Comparison of ENCODE assay signal across 22 cellular contexts in the genomic region with DNA sequence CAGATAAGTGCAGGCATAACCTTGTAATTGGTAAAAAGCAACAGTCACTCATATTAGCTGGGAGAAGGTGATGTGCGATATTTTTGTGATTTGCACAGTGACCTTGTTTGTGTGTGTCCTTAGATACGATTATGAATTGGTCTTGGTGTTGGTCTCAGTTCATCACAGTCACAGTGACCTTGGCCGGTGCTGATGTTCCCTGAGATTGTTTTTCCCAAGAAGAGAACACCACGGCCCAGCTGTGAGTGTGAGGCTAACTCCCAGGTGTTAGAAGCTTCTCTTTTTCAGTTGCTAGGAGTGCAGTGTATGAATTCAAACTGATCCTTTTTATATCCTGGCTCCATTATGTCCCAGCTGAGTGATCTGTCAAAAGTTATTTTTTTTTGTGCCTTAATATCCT. TPM values are rescaled to one million over a fixed set of nuclear protein-coding genes. Genes with fewer than 3 reads are reported as not detected.
DNase-seq lines count a peak whose midpoint lies in the region; ATAC-seq, FAIRE-seq and TF ChIP-seq lines count a peak whose summit lies in the region.
"Had no signal": no experiment of that assay in that cellular context is flagged by ENCODE, and none has a peak within 500 bp of the region (broad histone marks: within the 10 kb centered on the region; RNA-seq: fewer than 3 reads in every experiment).

No MANE protein-coding gene starts in this region.

- H3K79me1 ChIP-seq in IMR-90 (ENCODE audit: low read depth in 1 of 2, low read length in 2 of 2), result peaks cover 25 to 56% of the 10 kb centered on the region in 2 experiments

- H3K23ac ChIP-seq in IMR-90 (ENCODE audit: low read depth, low read length), result no peak overlapping the region

- H2AK5ac ChIP-seq in IMR-90 (ENCODE audit: low read depth, low read length), result no peak overlapping the region

- intact Hi-C loops in IMR-90 (cut with micrococcal nuclease) (no loop called here), pancreas (cut with DNase I) (no loop called here)

- dilution Hi-C loops in IMR-90 (cut with HindIII; ENCODE audit: low sequenced_read_pairs, unreplicated experiment), result no loop called here

- no peaks in the 10 kb centered on the region for H3K36me3 ChIP-seq in IMR-90 (ENCODE audit: control insufficient read depth, insufficient read depth, low read length)
- no peaks in the 10 kb centered on the region for H3K36me3 ChIP-seq in pancreas
- H3K36me3 ChIP-seq: BE2C, BLaER1 had no signal

- POLR2A ChIA-PET in IMR-90 (lab: Charles Lee; ENCODE audit: unreplicated experiment), result no interaction called here

- DNase-seq in IMR-90 (no peak), pancreas (peak in 3 of 6 donors; percentile 24 to 45 (median 29)), ureter (ENCODE audit: low spot score) (no peak)
- DNase-seq in NK-92 treated with Interleukin-12 subunit alpha and Interleukin-12 subunit beta, amount 100 ng/mL, for 24 hours (lab: John Stamatoyannopoulos, UW), result no peak
- DNase-seq: 8988T; ACHN; BE2C; C1 segment of cervical spinal cord; CD4-positive, alpha-beta memory T cell; CD4-positive, CD25-positive, alpha-beta regulatory T cell; CD8-positive, alpha-beta memory T cell; COR-L47; DMS79 treated with DMSO at 0.1 percent for 48 hours; GF-D8 had no signal

- no peak overlapping the region for H3K9ac ChIP-seq in IMR-90 (ENCODE audit: low read depth, low read length)
- H3K9ac ChIP-seq: BLaER1 had no signal

- H3K9me3 ChIP-seq in IMR-90 (ENCODE audit: control insufficient read depth, insufficient read depth, low read length) (no peaks in the 10 kb centered on the region), pancreas (no peaks in the 10 kb centered on the region)
- H3K9me3 ChIP-seq: BE2C, BLaER1 had no signal

- H3K4me2 ChIP-seq in IMR-90 (ENCODE audit: low read depth, low read length), result no peak overlapping the region
- H3K4me2 ChIP-seq: BLaER1 had no signal

- no peak overlapping the region for H2BK5ac ChIP-seq in IMR-90 (ENCODE audit: low read depth, low read length, poor library complexity, severe bottlenecking)

- peak overlapping the region; percentile 53; the same call in 1 of the 2 replicates for H3K14ac ChIP-seq in IMR-90 (replicated peaks; ENCODE audit: low read depth, low read length)

- H3K4me1 ChIP-seq in IMR-90 (ENCODE audit: control insufficient read depth, insufficient read depth, low read length), result peaks cover 5% of the 10 kb centered on the region; the same call in 1 of the 2 replicates
- H3K4me1 ChIP-seq in pancreas, result peaks cover 0 to 10% (median 4%) of the 10 kb centered on the region in 3 donors
- H3K4me1 ChIP-seq: BE2C, BLaER1 had no signal

- no peak for TF ChIP-seq CTCF in IMR-90 (conservative IDR thresholded peaks at IDR 0.05; ENCODE audit: low read depth, low read length)
- TF ChIP-seq CTCF in pancreas (IDR thresholded peaks at IDR 0.05), result no peak

- peak overlapping the region; percentile 47; the same call in 1 of the 2 replicates for H3K4ac ChIP-seq in IMR-90 (ENCODE audit: low read depth, low read length)

- H3K27ac ChIP-seq in IMR-90 (ENCODE audit: insufficient read depth, low read length), result no peak overlapping the region
- no peak overlapping the region for H3K27ac ChIP-seq in pancreas
- H3K27ac ChIP-seq: BLaER1 had no signal

- H2BK120ac ChIP-seq in IMR-90 (ENCODE audit: low read depth, low read length), result no peak overlapping the region

- no peak for TF ChIP-seq RAD21 in IMR-90 (IDR thresholded peaks at IDR 0.05; ENCODE audit: low read length)

- in situ Hi-C loops in IMR-90 (cut with MboI; ENCODE audit: low sequenced_read_pairs), result no loop called here

- no peak overlapping the region for H4K5ac ChIP-seq in IMR-90 (ENCODE audit: low read depth, low read length)

- H4K20me1 ChIP-seq in IMR-90 (ENCODE audit: insufficient read depth, low read length), result no peaks in the 10 kb centered on the region
- H4K20me1 ChIP-seq: BLaER1 had no signal

- WGBS in IMR-90 (ENCODE audit: extremely low coverage in 2 of 2, insufficient read length in 1 of 2), 2 experiments, result 80% methylated on average over 1 of the region's 4 CpGs; no CpG with 5 or more reads in 1 of the 2 experiments
- WGBS in pancreas, 2 donors, result 24 to 26% methylated on average over 4 of the region's 4 CpGs

- no peak for TF ChIP-seq POLR2A in IMR-90 (IDR thresholded peaks at IDR 0.05; ENCODE audit: low read depth, low read length)

- H3K27me3 ChIP-seq in IMR-90 (ENCODE audit: control insufficient read depth, insufficient read depth, low read length) (no peaks in the 10 kb centered on the region), pancreas (no peaks in the 10 kb centered on the region)
- H3K27me3 ChIP-seq: BE2C, BLaER1 had no signal

- no TSS peak for BruUV-seq in IMR-90 (replicated peaks; lab: Mats Ljungman, UMichigan)

- H4K8ac ChIP-seq in IMR-90 (ENCODE audit: low read depth in 2 of 2, low read length in 2 of 2), result no peak overlapping the region

- H4K91ac ChIP-seq in IMR-90 (ENCODE audit: insufficient read depth, low read depth, low read length), result no peak overlapping the region

- no peak overlapping the region for H3K18ac ChIP-seq in IMR-90 (ENCODE audit: low read depth, low read length)

- no peak overlapping the region for H3K56ac ChIP-seq in IMR-90 (ENCODE audit: extremely low read depth, insufficient read depth, low read length)

- ATAC-seq in IMR-90 (ENCODE audit: low read depth) (no peak), pancreas (peak; percentile 43 to 87 (median 73)), HG03039 (IDR thresholded peaks at IDR 0.05; ENCODE audit: unreplicated experiment) (no peak)

- H2AFZ ChIP-seq in IMR-90 (replicated peaks; ENCODE audit: low read length, poor library complexity), result no peak overlapping the region

- H2BK20ac ChIP-seq in IMR-90 (ENCODE audit: low read depth, low read length), result no peak overlapping the region

- no peak overlapping the region for H2AK9ac ChIP-seq in IMR-90 (replicated peaks; ENCODE audit: low read depth, low read length, poor library complexity)

- FAIRE-seq in pancreas (lab: Jason Lieb, UNC), result no peak
- FAIRE-seq: A204.1, D721Med, G401.6, GM12891, GM19239 had no signal

- CTCF ChIA-PET in IMR-90 (lab: Yijun Ruan, JAX), result interaction anchor here (0.6 kb wide), 1 partner anchor 331 kb away, joined by 6 read pairs; no protein-coding TSS in a partner anchor

- peaks cover 7% of the 10 kb centered on the region; the same call in 1 of the 2 replicates for H3K9me1 ChIP-seq in IMR-90 (ENCODE audit: insufficient read depth, low read length)

- no peak overlapping the region for H2BK15ac ChIP-seq in IMR-90 (ENCODE audit: low read depth, low read length)

- H3K4me3 ChIP-seq in IMR-90 (ENCODE audit: insufficient read depth, low read depth, low read length) (no peak overlapping the region), pancreas (no peak overlapping the region)
- H3K4me3 ChIP-seq: BLaER1 had no signal

TF ChIP-seq in IMR-90, 13 proteins besides CTCF, POLR2A, EP300 and RAD21:
- TF ChIP-seq, protein P1, sequence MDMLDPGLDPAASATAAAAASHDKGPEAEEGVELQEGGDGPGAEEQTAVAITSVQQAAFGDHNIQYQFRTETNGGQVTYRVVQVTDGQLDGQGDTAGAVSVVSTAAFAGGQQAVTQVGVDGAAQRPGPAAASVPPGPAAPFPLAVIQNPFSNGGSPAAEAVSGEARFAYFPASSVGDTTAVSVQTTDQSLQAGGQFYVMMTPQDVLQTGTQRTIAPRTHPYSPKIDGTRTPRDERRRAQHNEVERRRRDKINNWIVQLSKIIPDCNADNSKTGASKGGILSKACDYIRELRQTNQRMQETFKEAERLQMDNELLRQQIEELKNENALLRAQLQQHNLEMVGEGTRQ (IDR thresholded peaks at IDR 0.05; ENCODE audit: low read depth, low read length), result no peak
- no peak for TF ChIP-seq RFX5 (IDR thresholded peaks at IDR 0.05; ENCODE audit: low read depth, low read length)

RNA-seq across cellular contexts. Expression of a gene that starts 46.2 kb away (rescaled TPM):
- total RNA-seq in IMR-90 (2012; rRNA removed), result 65.1 and 97.8 TPM in 2 replicates
- polyA plus RNA-seq in IMR-90 (2012; rRNA removed), result 25.4 and 33.7 TPM in 2 replicates
- polyA plus RNA-seq in IMR-90 (2012; cell fraction: cytosol; rRNA removed), result 5.9 and 21.2 TPM in 2 replicates
- polyA plus RNA-seq in IMR-90 (2012; cell fraction: nucleus; rRNA removed; ENCODE audit: low replicate concordance), result 2.9 and 21.1 TPM in 2 replicates
- 10 to 100 TPM in 5 of 6 donors, 1 to 10 TPM in 1; 8.1 to 30.2 (median 22.7) TPM for total RNA-seq in pancreas
- polyA plus RNA-seq in pancreas, result 1 to 10 TPM; 1.9 to 2.2 TPM
- total RNA-seq in ureter, result 12.1 TPM
- total RNA-seq: CD4-positive, alpha-beta memory T cell; CD4-positive, CD25-positive, alpha-beta regulatory T cell; CD8-positive, alpha-beta memory T cell had no signal
- polyA plus RNA-seq: CD14-positive monocyte; CD4-positive, alpha-beta memory T cell; CD4-positive, CD25-positive, alpha-beta regulatory T cell; CD8-positive, alpha-beta memory T cell had no signal

Comparison
In these comparisons a context has a peak if more than half of its experiments do, and no peak if none do; other contexts are left out.
1. ATAC-seq: peak in pancreas (4 of 4); none in IMR-90 (single experiment) and HG03039 (single experiment).